In genomic region chr7:45890902-45891461, GRCh38 we compare ENCODE assay signal across 8 cellular contexts.
DNase-seq lines count a peak whose midpoint lies in the region; ATAC-seq and TF ChIP-seq lines count a peak whose summit lies in the region.

No MANE protein-coding gene starts in this region.

- DNase-seq in EL (peak; percentile 57), Kasumi-1 (lab: John Stamatoyannopoulos, UW) (peak; percentile 30 to 73), kidney tubule cell (ENCODE audit: low spot score) (peak; percentile 50), activated T-cell treated with anti-CD3 and anti-CD28 coated beads for 4 hours (no peak)
- no peak for DNase-seq in activated CD4-positive, alpha-beta T cell treated with anti-CD3 and anti-CD28 coated beads, Interleukin-2, amount 50 U/mL, for 48 hours
- DNase-seq in stimulated activated CD4-positive, alpha-beta T cell treated with anti-CD3 and anti-CD28 coated beads, Interleukin-4, amount 100 ng/mL, for 4 hours, result no peak

- H3K4me3 ChIP-seq in WI38 (ENCODE audit: low read depth, low read length), result no peak overlapping the region

- peak; percentile 41; the same call in 1 of the 2 replicates for TF ChIP-seq CTCF in WI38 (IDR thresholded peaks at IDR 0.05; ENCODE audit: low read depth, low read length)

- no peak for ATAC-seq in HG02678 (IDR thresholded peaks at IDR 0.05; ENCODE audit: unreplicated experiment)

Comparison
In these comparisons a context has a peak if more than half of its experiments do, and no peak if none do; other contexts are left out.
1. DNase-seq: peak in EL (single experiment), Kasumi-1 (2 of 2) and kidney tubule cell (single experiment); none in activated CD4-positive, alpha-beta T cell treated with anti-CD3 and anti-CD28 coated beads, Interleukin-2, amount 50 U/mL, for 48 hours (0 of 2), activated T-cell treated with anti-CD3 and anti-CD28 coated beads for 4 hours (single experiment) and stimulated activated CD4-positive, alpha-beta T cell treated with anti-CD3 and anti-CD28 coated beads, Interleukin-4, amount 100 ng/mL, for 4 hours (0 of 2).